Comparison of ENCODE assay signal across 8 cellular contexts in the genomic region with DNA sequence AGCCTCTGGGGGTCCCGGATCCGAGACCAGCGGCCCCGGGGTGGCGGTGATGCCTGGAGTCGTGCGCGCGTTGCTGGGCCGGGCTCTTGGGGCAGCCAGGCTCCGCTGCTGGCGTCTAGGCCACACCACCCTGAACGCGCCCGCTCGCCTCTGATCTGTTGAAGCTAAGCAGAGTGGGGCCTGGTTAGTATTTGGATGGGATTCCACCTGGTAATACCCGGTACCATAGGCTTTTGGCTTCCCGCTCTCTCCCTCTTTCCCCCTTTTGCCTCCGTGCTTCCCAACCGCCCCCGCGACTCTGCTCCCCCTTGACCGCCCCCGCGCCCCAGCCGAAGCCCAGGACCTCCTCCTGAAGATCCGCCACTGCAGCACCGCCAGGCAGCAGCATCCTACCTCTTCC.
DNase-seq lines count a peak whose midpoint lies in the region; ATAC-seq and TF ChIP-seq lines count a peak whose summit lies in the region.

No MANE protein-coding gene starts in this region.

- ATAC-seq in GM21737 (IDR thresholded peaks at IDR 0.05; ENCODE audit: unreplicated experiment) (no peak), HG02642 (IDR thresholded peaks at IDR 0.05; ENCODE audit: poor library complexity, unreplicated experiment) (no peak), GM18868 (IDR thresholded peaks at IDR 0.05; ENCODE audit: unreplicated experiment) (no peak)

- H3K4me1 ChIP-seq in mononuclear cell (ENCODE audit: insufficient read depth, low read length): no peaks in the 10 kb centered on the region

- peak; percentile 70 for DNase-seq in DMS53 (lab: John Stamatoyannopoulos, UW)
- DNase-seq in DMS53 treated with DMSO at 0.1 percent for 48 hours (lab: John Stamatoyannopoulos, UW; ENCODE audit: unreplicated experiment): no peak
- DNase-seq in NCI-H526 treated with DMSO at 0.1 percent for 48 hours (lab: John Stamatoyannopoulos, UW): peak; percentile 66
- peak; percentile 47 for DNase-seq in choroid plexus epithelial cell (ENCODE audit: low read depth)

- H3K9me3 ChIP-seq in mononuclear cell (ENCODE audit: low read depth, low read length): no peaks in the 10 kb centered on the region

- no peak for TF ChIP-seq CTCF in choroid plexus epithelial cell (conservative IDR thresholded peaks at IDR 0.05; ENCODE audit: low read depth, low read length)

- H3K4me3 ChIP-seq in choroid plexus epithelial cell (ENCODE audit: low read depth, low read length) (peak overlapping the region; percentile 55), mononuclear cell (ENCODE audit: low read length) (peak overlapping the region; percentile 25)

- H3K27me3 ChIP-seq in mononuclear cell (ENCODE audit: insufficient read depth, low read length): no peaks in the 10 kb centered on the region
